22 cellular contexts compared by ENCODE assay signal in the genomic region with DNA sequence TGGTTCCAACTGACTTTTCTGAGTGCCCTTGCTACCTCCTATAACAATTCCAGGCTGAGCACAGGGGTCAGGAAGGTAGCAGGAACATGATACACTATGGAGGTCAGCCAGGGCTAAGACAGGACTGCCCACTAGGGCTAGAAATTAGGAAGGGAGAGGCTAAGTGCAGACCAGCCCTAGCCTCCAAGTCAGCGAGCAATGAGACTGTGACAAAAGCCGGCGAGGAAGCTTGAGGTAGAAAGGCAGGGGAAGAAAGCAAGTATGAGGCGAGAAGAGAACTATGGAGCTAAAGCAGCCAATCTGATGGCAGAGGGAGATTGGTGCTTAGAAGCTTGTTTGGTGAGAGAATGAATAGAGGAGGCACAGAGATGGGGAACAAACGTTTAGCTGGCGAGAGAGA.
"Had no signal": no experiment of that assay in that cellular context is flagged by ENCODE, and none has a peak within 500 bp of the region (broad histone marks: within the 10 kb centered on the region; RNA-seq: fewer than 3 reads in every experiment).

No MANE protein-coding gene starts in this region.

- ATAC-seq: activated CD4-positive, CD25-positive, alpha-beta regulatory T cell treated with anti-CD3 and anti-CD28 coated beads, Interleukin-2, amount 50 U/mL, for 24 hours; left colon; lower lobe of right lung; naive thymus-derived CD4-positive, alpha-beta T cell; right cardiac atrium had no signal

- H3K27me3 ChIP-seq: brain microvascular endothelial cell, ovary, stomach, transverse colon, vagina had no signal

- H3K9me3 Mint-ChIP-seq: activated CD4-positive, alpha-beta memory T cell treated with anti-CD3 and anti-CD28 coated beads, Interleukin-2, amount 10 ng/mL, durations not matched to agents 7 days and 5 days; activated CD4-positive, alpha-beta T cell treated with anti-CD3 and anti-CD28 coated beads, Interleukin-2, amount 10 ng/mL, durations not matched to agents 24 days and 14 days; activated T-helper 1 cell treated with anti-CD3 and anti-CD28 coated beads, Interleukin-12 subunit alpha, Interleukin-12 subunit beta, Interleukin-2, Interleukin-4 antibody, amounts not matched to agents 30 ng/mL and 10 ng/mL and 1 ng/mL, durations not matched to agents 14 hours and 24 hours and 36 hours; naive thymus-derived CD4-positive, alpha-beta T cell had no signal

- H3K27ac ChIP-seq: brain microvascular endothelial cell, lower lobe of right lung, ovary, stomach, transverse colon, vagina had no signal

- H3K27ac Mint-ChIP-seq: activated CD4-positive, alpha-beta memory T cell treated with anti-CD3 and anti-CD28 coated beads, Interleukin-2, amount 10 ng/mL, durations not matched to agents 7 days and 5 days; activated CD4-positive, alpha-beta T cell treated with anti-CD3 and anti-CD28 coated beads, Interleukin-2, amount 10 ng/mL, durations not matched to agents 24 days and 14 days; activated T-helper 1 cell treated with anti-CD3 and anti-CD28 coated beads, Interleukin-12 subunit alpha, Interleukin-12 subunit beta, Interleukin-2, Interleukin-4 antibody, amounts not matched to agents 30 ng/mL and 10 ng/mL and 1 ng/mL, durations not matched to agents 14 hours and 24 hours and 36 hours had no signal

- DNase-seq: activated CD4-positive, alpha-beta memory T cell treated with anti-CD3 and anti-CD28 coated beads, Interleukin-2, amount 10 ng/mL, durations not matched to agents 7 days and 5 days; activated CD4-positive, alpha-beta T cell treated with anti-CD3 and anti-CD28 coated beads, Interleukin-2, amount 10 ng/mL, durations not matched to agents 24 days and 14 days; activated gamma-delta T cell; activated naive CD4-positive, alpha-beta T cell treated with anti-CD3 and anti-CD28 coated beads, Interleukin-2, amount 50 U/mL, for 16 hours; aorta; brain microvascular endothelial cell; caudate nucleus; dermis blood vessel endothelial cell; effector memory CD4-positive, alpha-beta T cell; left colon; lower lobe of right lung; naive thymus-derived CD4-positive, alpha-beta T cell; ovary; right cardiac atrium; stimulated activated CD4-positive, alpha-beta T cell treated with anti-CD3 and anti-CD28 coated beads, Interleukin-12 subunit alpha, Interleukin-12 subunit beta, amount 100 ng/mL, for 4 hours; stimulated activated CD4-positive, alpha-beta T cell treated with anti-CD3 and anti-CD28 coated beads, Interleukin-4, amount 100 ng/mL, for 4 hours; stomach; T-helper 9 cell; transverse colon had no signal

- H3K4me3 Mint-ChIP-seq: activated CD4-positive, alpha-beta memory T cell treated with anti-CD3 and anti-CD28 coated beads, Interleukin-2, amount 10 ng/mL, durations not matched to agents 7 days and 5 days; activated CD4-positive, alpha-beta T cell treated with anti-CD3 and anti-CD28 coated beads, Interleukin-2, amount 10 ng/mL, durations not matched to agents 24 days and 14 days; activated T-helper 1 cell treated with anti-CD3 and anti-CD28 coated beads, Interleukin-12 subunit alpha, Interleukin-12 subunit beta, Interleukin-2, Interleukin-4 antibody, amounts not matched to agents 30 ng/mL and 10 ng/mL and 1 ng/mL, durations not matched to agents 14 hours and 24 hours and 36 hours; naive thymus-derived CD4-positive, alpha-beta T cell had no signal

- H3K36me3 ChIP-seq: ovary, transverse colon, vagina had no signal

- H3K4me3 ChIP-seq: lower lobe of right lung, ovary, stomach, transverse colon, vagina had no signal

- H3K27me3 Mint-ChIP-seq: activated CD4-positive, alpha-beta memory T cell treated with anti-CD3 and anti-CD28 coated beads, Interleukin-2, amount 10 ng/mL, durations not matched to agents 7 days and 5 days; activated CD4-positive, alpha-beta T cell treated with anti-CD3 and anti-CD28 coated beads, Interleukin-2, amount 10 ng/mL, durations not matched to agents 24 days and 14 days; naive thymus-derived CD4-positive, alpha-beta T cell had no signal

- H3K9me3 ChIP-seq: lower lobe of right lung, ovary, stomach, transverse colon, vagina had no signal
